In the genomic region with DNA sequence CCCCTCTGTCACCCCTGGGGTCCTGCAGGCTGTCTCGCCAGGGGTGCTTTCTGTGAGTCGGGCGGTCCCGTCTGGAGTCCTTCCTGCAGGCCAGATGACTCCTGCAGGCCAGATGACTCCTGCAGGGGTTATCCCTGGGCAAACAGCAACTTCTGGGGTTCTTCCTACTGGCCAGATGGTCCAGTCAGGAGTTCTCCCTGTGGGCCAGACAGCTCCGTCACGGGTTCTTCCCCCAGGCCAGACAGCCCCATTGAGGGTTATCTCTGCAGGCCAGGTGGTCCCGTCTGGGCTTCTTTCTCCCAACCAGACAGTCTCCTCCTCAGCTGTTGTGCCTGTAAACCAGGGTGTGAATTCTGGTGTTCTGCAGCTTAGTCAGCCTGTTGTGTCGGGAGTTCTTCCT, we compare ENCODE assay signal across 14 cellular contexts. TPM values are rescaled to one million over a fixed set of nuclear protein-coding genes. Genes with fewer than 3 reads are reported as not detected.
DNase-seq lines count a peak whose midpoint lies in the region; ATAC-seq and TF ChIP-seq lines count a peak whose summit lies in the region.
"Had no signal": no experiment of that assay in that cellular context is flagged by ENCODE, and none has a peak within 500 bp of the region (broad histone marks: within the 10 kb centered on the region; RNA-seq: fewer than 3 reads in every experiment).

No MANE protein-coding gene starts in this region.

- intact Hi-C loops in esophagus muscularis mucosa (cut with DNase I), result no loop called here

- H3K4me3 ChIP-seq in SJCRH30 (no peak overlapping the region), esophagus muscularis mucosa (no peak overlapping the region), osteoblast (ENCODE audit: insufficient read depth, low read length) (no peak overlapping the region)
- H3K4me3 ChIP-seq: BLaER1 had no signal

- H3K9me3 ChIP-seq in SJCRH30 (replicated peaks), result no peaks in the 10 kb centered on the region
- H3K9me3 ChIP-seq in esophagus muscularis mucosa, result no peaks in the 10 kb centered on the region
- H3K9me3 ChIP-seq in osteoblast (ENCODE audit: low read depth, low read length), result no peaks in the 10 kb centered on the region
- H3K9me3 ChIP-seq: BLaER1 had no signal

- H3K36me3 ChIP-seq in SJCRH30 (peaks cover 48% of the 10 kb centered on the region), esophagus muscularis mucosa (peaks cover 30 to 79% (median 61%) of the 10 kb centered on the region in 4 donors), osteoblast (ENCODE audit: insufficient read depth, low read length) (peaks cover 60% of the 10 kb centered on the region)

- H2AFZ ChIP-seq in osteoblast (ENCODE audit: low read length), result no peak overlapping the region

- H4K20me1 ChIP-seq in osteoblast (ENCODE audit: insufficient read depth, low read length), result peaks cover 3% of the 10 kb centered on the region

- no peak for TF ChIP-seq POLR2A in esophagus muscularis mucosa (IDR thresholded peaks at IDR 0.05; ENCODE audit: low read depth)

- H3K79me2 ChIP-seq in osteoblast (ENCODE audit: insufficient read depth, low read length), result peaks cover 34% of the 10 kb centered on the region

- H3K4me1 ChIP-seq in SJCRH30 (no peaks in the 10 kb centered on the region), esophagus muscularis mucosa (no peaks in the 10 kb centered on the region), osteoblast (ENCODE audit: insufficient read depth, low read length) (no peaks in the 10 kb centered on the region)

- peak; percentile 57 for DNase-seq in DMS 273 (lab: John Stamatoyannopoulos, UW; ENCODE audit: unreplicated experiment)
- DNase-seq in SJCRH30, result no peak
- DNase-seq in esophagus muscularis mucosa (ENCODE audit: extremely low spot score), result peak; percentile 29
- DNase-seq in osteoblast (ENCODE audit: insufficient read length, low spot score, missing footprints), result peak; percentile 59
- DNase-seq in amniotic stem cell (lab: John Stamatoyannopoulos, UW), result no peak
- no peak for DNase-seq in NCI-H526 (lab: John Stamatoyannopoulos, UW)
- DNase-seq: 8988T; CD4-positive, alpha-beta memory T cell; DMS53; DND-41; H9; IMR-90 had no signal

- H3K27ac ChIP-seq in SJCRH30 (0 out of 2 replicates have a peak overlapping the region, but pooled peaks have one; percentile 9), esophagus muscularis mucosa (replicated peaks in 1 of 4) (no peak overlapping the region), osteoblast (ENCODE audit: low read depth, low read length) (no peak overlapping the region)
- H3K27ac ChIP-seq: BLaER1 had no signal

- H3K27me3 ChIP-seq in SJCRH30, result no peaks in the 10 kb centered on the region
- no peaks in the 10 kb centered on the region for H3K27me3 ChIP-seq in esophagus muscularis mucosa
- no peaks in the 10 kb centered on the region for H3K27me3 ChIP-seq in osteoblast (ENCODE audit: insufficient read depth, low read length)
- H3K27me3 ChIP-seq: BLaER1 had no signal

- WGBS in esophagus muscularis mucosa, result 77% methylated on average over 7 of the region's 8 CpGs

- no peak for TF ChIP-seq EP300 in esophagus muscularis mucosa (IDR thresholded peaks at IDR 0.05)

- no peak for ATAC-seq in GM21526 (IDR thresholded peaks at IDR 0.05; ENCODE audit: low FRiP score, unreplicated experiment)

- TF ChIP-seq CTCF in esophagus muscularis mucosa (IDR thresholded peaks at IDR 0.05) (no peak), osteoblast (IDR thresholded peaks at IDR 0.05; ENCODE audit: extremely low read depth, low read depth, low read length) (no peak)

- H3K4me2 ChIP-seq in osteoblast (ENCODE audit: insufficient read depth, low read length), result no peak overlapping the region
- H3K4me2 ChIP-seq: BLaER1 had no signal

RNA-seq across cellular contexts. Expression of gene ADNP2, which starts 27.6 kb away (rescaled TPM):
- 34.3 and 39.6 TPM in 2 replicates for total RNA-seq in SJCRH30 (2014; rRNA removed; shearing (Covaris generic))
- total RNA-seq in esophagus muscularis mucosa (10 to 100 TPM; 17.1 to 18.9 (median 17.3) TPM), osteoblast (22.1 and 22.4 TPM in 2 replicates)

Comparison
In these comparisons a context has a peak if more than half of its experiments do, and no peak if none do; other contexts are left out.
1. DNase-seq: peak in DMS 273 (single experiment), esophagus muscularis mucosa (single experiment) and osteoblast (single experiment); none in SJCRH30 (0 of 2), amniotic stem cell (single experiment) and NCI-H526 (0 of 2).